In the genomic region with DNA sequence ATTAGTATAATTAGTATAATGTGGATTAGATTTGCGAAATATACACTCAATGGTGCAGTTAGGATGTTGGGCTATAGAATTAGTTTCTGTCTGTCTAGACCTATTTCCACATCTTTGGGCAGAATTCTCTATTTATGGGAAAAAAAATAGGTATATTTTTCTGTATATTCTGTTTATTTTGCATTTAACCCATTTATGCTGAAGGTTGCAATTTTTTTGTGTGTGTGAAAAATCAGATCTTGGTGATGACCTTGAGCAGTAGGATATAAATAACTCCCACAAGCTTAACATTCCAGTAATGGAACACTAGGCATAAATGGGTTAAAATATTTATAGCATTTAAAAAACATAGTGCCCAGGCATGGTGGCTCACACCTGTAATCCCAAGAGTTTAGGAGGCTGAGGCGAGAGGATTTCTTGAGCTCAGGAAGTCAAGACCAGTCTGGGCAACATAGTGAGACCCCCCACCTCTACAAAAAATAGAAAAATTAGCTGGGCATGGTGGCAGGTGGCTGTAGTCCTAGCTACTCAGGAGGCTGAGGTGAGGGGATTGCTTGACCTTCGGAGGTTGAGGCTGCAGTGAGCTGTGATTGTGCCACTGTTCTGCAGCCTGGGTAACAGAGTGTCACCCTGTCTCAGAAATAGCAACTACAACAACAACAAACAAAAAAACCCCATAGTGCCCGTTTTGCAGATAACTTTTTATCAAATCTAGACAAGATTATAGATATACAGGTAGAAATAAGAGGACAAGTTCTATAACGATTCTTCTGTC, we compare ENCODE assay signal across 18 cellular contexts. TPM values are rescaled to one million over a fixed set of nuclear protein-coding genes. Genes with fewer than 3 reads are reported as not detected.
DNase-seq lines count a peak whose midpoint lies in the region; ATAC-seq and TF ChIP-seq lines count a peak whose summit lies in the region.
"Had no signal": no experiment of that assay in that cellular context is flagged by ENCODE, and none has a peak within 500 bp of the region (broad histone marks: within the 10 kb centered on the region; RNA-seq: fewer than 3 reads in every experiment).

No MANE protein-coding gene starts in this region.

- no peak overlapping the region for H3K23ac ChIP-seq in IMR-90 (ENCODE audit: low read depth, low read length)
- no peak overlapping the region for H3K23ac ChIP-seq in H9 (ENCODE audit: insufficient read length, low read depth, low read length)

- peaks cover 37 to 79% (median 71%) of the 10 kb centered on the region in 3 experiments for H3K36me3 Mint-ChIP-seq in H9 (ENCODE audit: insufficient read depth in 1 of 3, low read depth in 3 of 3)

- H3K27me3 ChIP-seq in heart left ventricle (no peaks in the 10 kb centered on the region), right atrium auricular region (no peaks in the 10 kb centered on the region), IMR-90 (ENCODE audit: control insufficient read depth, insufficient read depth, low read length) (no peaks in the 10 kb centered on the region), Panc1 (ENCODE audit: control insufficient read depth, insufficient read depth, low read length) (no peaks in the 10 kb centered on the region), left ventricle myocardium inferior (ENCODE audit: low read depth) (no peaks in the 10 kb centered on the region), H9 (ENCODE audit: insufficient read depth, low read length) (no peaks in the 10 kb centered on the region)
- H3K27me3 ChIP-seq: BLaER1 had no signal

- peaks cover 11 to 14% of the 10 kb centered on the region in 2 experiments for H3K9me3 Mint-ChIP-seq in H9

- no peak overlapping the region for H3K4me3 ChIP-seq in heart left ventricle
- no peak overlapping the region for H3K4me3 ChIP-seq in right atrium auricular region
- H3K4me3 ChIP-seq in IMR-90 (ENCODE audit: insufficient read depth, low read depth, low read length): no peak overlapping the region
- H3K4me3 ChIP-seq in Panc1 (ENCODE audit: low read depth in 2 of 2, low read length in 2 of 2): no peak overlapping the region
- H3K4me3 ChIP-seq in left ventricle myocardium inferior: no peak overlapping the region
- H3K4me3 ChIP-seq: BLaER1, GM23338, HAP-1 had no signal

- H3K4me2 ChIP-seq in IMR-90 (ENCODE audit: low read depth, low read length) (no peak overlapping the region), H9 (ENCODE audit: insufficient read depth, insufficient read length, low read length) (no peak overlapping the region)
- H3K4me2 ChIP-seq: BLaER1, GM23338 had no signal

- H3K56ac ChIP-seq in IMR-90 (ENCODE audit: extremely low read depth, insufficient read depth, low read length): no peak overlapping the region
- no peak overlapping the region for H3K56ac ChIP-seq in H9 (ENCODE audit: insufficient read length, low read depth, low read length)

- no peak overlapping the region for H3K9ac ChIP-seq in IMR-90 (ENCODE audit: low read depth, low read length)
- no peak overlapping the region for H3K9ac ChIP-seq in H9 (ENCODE audit: extremely low read depth, insufficient read length, low read length)
- H3K9ac ChIP-seq: BLaER1 had no signal

- no peaks in the 10 kb centered on the region for H4K20me1 ChIP-seq in IMR-90 (ENCODE audit: insufficient read depth, low read length)
- H4K20me1 ChIP-seq in H9 (ENCODE audit: control insufficient read depth, insufficient read depth, insufficient read length): no peaks in the 10 kb centered on the region
- H4K20me1 ChIP-seq: BLaER1 had no signal

- H2AFZ ChIP-seq in IMR-90 (replicated peaks; ENCODE audit: low read length, poor library complexity): no peak overlapping the region
- no peak overlapping the region for H2AFZ ChIP-seq in H9 (ENCODE audit: low read length)
- H2AFZ ChIP-seq: GM23338 had no signal

- H2BK12ac ChIP-seq in H9 (ENCODE audit: insufficient read length, low read depth, low read length): no peak overlapping the region

- ATAC-seq in heart left ventricle (peak in 3 of 4 donors; percentile 46 to 62 (median 56)), IMR-90 (ENCODE audit: low read depth) (no peak), Panc1 (no peak)
- ATAC-seq: CD8-positive, alpha-beta T cell; GM23338 had no signal

- POLR2A ChIA-PET in IMR-90 (lab: Charles Lee; ENCODE audit: unreplicated experiment): no interaction called here
- POLR2A ChIA-PET in Panc1 (lab: Charles Lee): no interaction called here
- POLR2A ChIA-PET in HEK293T (lab: Yijun Ruan, JAX): interaction anchor here (1.4 kb wide), 1 partner anchor 9 kb away, joined by 4 read pairs; a partner anchor contains a TSS

- H2BK120ac ChIP-seq in IMR-90 (ENCODE audit: low read depth, low read length): no peak overlapping the region
- H2BK120ac ChIP-seq in H9 (ENCODE audit: low read depth, low read length, poor library complexity, severe bottlenecking): no peak overlapping the region

- no peak overlapping the region for H3K27ac Mint-ChIP-seq in H9
- H3K27ac Mint-ChIP-seq: B cell; CD4-positive, CD25-positive, alpha-beta regulatory T cell; CD8-positive, alpha-beta T cell; GM23338 had no signal

- no peaks in the 10 kb centered on the region for H3K4me1 Mint-ChIP-seq in H9
- H3K4me1 Mint-ChIP-seq: B cell, GM23338 had no signal

- H3K23me2 ChIP-seq in H9 (ENCODE audit: insufficient read length, low read depth, low read length, poor library complexity, severe bottlenecking): no peaks in the 10 kb centered on the region

- H3K18ac ChIP-seq in IMR-90 (ENCODE audit: low read depth, low read length) (no peak overlapping the region), H9 (ENCODE audit: insufficient read length, low read depth, low read length) (no peak overlapping the region)

- H3K79me1 ChIP-seq in IMR-90 (ENCODE audit: low read depth in 1 of 2, low read length in 2 of 2) (peaks cover 0 to 3% of the 10 kb centered on the region in 2 experiments; a peak in 1 of 4 replicates), H9 (ENCODE audit: insufficient read depth, low read depth, low read length, poor library complexity, severe bottlenecking) (no peaks in the 10 kb centered on the region)

- H4K5ac ChIP-seq in IMR-90 (ENCODE audit: low read depth, low read length) (no peak overlapping the region), H9 (ENCODE audit: insufficient read length, low read depth, low read length) (no peak overlapping the region)

- H3K36me3 ChIP-seq in heart left ventricle (peaks cover 0 to 76% (median 56%) of the 10 kb centered on the region in 9 donors), right atrium auricular region (peaks cover 18% of the 10 kb centered on the region), IMR-90 (ENCODE audit: control insufficient read depth, insufficient read depth, low read length) (peaks cover 1% of the 10 kb centered on the region; the same call in 1 of the 2 replicates), Panc1 (ENCODE audit: control insufficient read depth, insufficient read depth, low read length) (peaks cover 3% of the 10 kb centered on the region; the same call in 1 of the 2 replicates), left ventricle myocardium inferior (peaks cover 56% of the 10 kb centered on the region)

- no peak overlapping the region for H3T11ph ChIP-seq in H9 (ENCODE audit: low read length)

- H3K27ac ChIP-seq in heart left ventricle: no peak overlapping the region
- H3K27ac ChIP-seq in right atrium auricular region: no peak overlapping the region
- no peak overlapping the region for H3K27ac ChIP-seq in IMR-90 (ENCODE audit: insufficient read depth, low read length)
- no peak overlapping the region for H3K27ac ChIP-seq in Panc1 (ENCODE audit: low read length)
- peak overlapping the region; percentile 27 for H3K27ac ChIP-seq in left ventricle myocardium inferior (replicated peaks)
- no peak overlapping the region for H3K27ac ChIP-seq in H9 (ENCODE audit: insufficient read length, low read depth, low read length)
- H3K27ac ChIP-seq: BLaER1, C4-2B had no signal

- DNase-seq in heart left ventricle (no peak), right atrium auricular region (ENCODE audit: low spot score) (no peak), IMR-90 (no peak), Panc1 (ENCODE audit: low read depth, low spot score) (no peak), left ventricle myocardium inferior (no peak), HEK293T (ENCODE audit: extremely low spot score) (no peak), NCI-H2171 (lab: John Stamatoyannopoulos, UW) (no peak), H9 (no peak)
- DNase-seq: Caco-2; CD4-positive, CD25-positive, alpha-beta regulatory T cell; CD8-positive, alpha-beta T cell; DMS153; DND-41 had no signal

- in situ Hi-C loops in IMR-90 (cut with MboI; ENCODE audit: low sequenced_read_pairs) (no loop called here), Panc1 (cut with HindIII; ENCODE audit: low pct_unique_long_range_greater_than_20kb, low sequenced_read_pairs) (no loop called here)

- TF ChIP-seq POLR2A in heart left ventricle (IDR thresholded peaks at IDR 0.05) (no peak), IMR-90 (IDR thresholded peaks at IDR 0.05; ENCODE audit: low read depth, low read length) (no peak)

- H4K8ac ChIP-seq in IMR-90 (ENCODE audit: low read depth in 2 of 2, low read length in 2 of 2) (no peak overlapping the region), H9 (replicated peaks; ENCODE audit: insufficient read length, low read depth, low read length) (no peak overlapping the region)

- no peak overlapping the region for H3K4me3 Mint-ChIP-seq in H9
- H3K4me3 Mint-ChIP-seq: B cell; CD4-positive, CD25-positive, alpha-beta regulatory T cell; CD8-positive, alpha-beta T cell; GM23338 had no signal

- dilution Hi-C loops in IMR-90 (cut with HindIII; ENCODE audit: low sequenced_read_pairs, unreplicated experiment): no loop called here

- no peak for TF ChIP-seq RAD21 in IMR-90 (IDR thresholded peaks at IDR 0.05; ENCODE audit: low read length)

- H3K79me2 ChIP-seq in H9 (ENCODE audit: insufficient read depth, low read length): no peaks in the 10 kb centered on the region

- H3K9me3 ChIP-seq in heart left ventricle: peaks cover 0 to 17% (median 1%) of the 10 kb centered on the region in 12 donors
- peaks cover 0 to 3% of the 10 kb centered on the region in 2 donors for H3K9me3 ChIP-seq in right atrium auricular region
- no peaks in the 10 kb centered on the region for H3K9me3 ChIP-seq in IMR-90 (ENCODE audit: control insufficient read depth, insufficient read depth, low read length)
- no peaks in the 10 kb centered on the region for H3K9me3 ChIP-seq in Panc1 (ENCODE audit: control insufficient read depth, insufficient read depth, low read depth, low read length)
- H3K9me3 ChIP-seq in left ventricle myocardium inferior (replicated peaks): peaks cover 10% of the 10 kb centered on the region
- H3K9me3 ChIP-seq in H9 (ENCODE audit: control insufficient read depth, low read depth, low read length): no peaks in the 10 kb centered on the region
- H3K9me3 ChIP-seq: Caco-2 had no signal

- H2BK20ac ChIP-seq in IMR-90 (ENCODE audit: low read depth, low read length) (no peak overlapping the region), H9 (ENCODE audit: low read depth, low read length, poor library complexity, severe bottlenecking) (no peak overlapping the region)

- no peak overlapping the region for H2AK9ac ChIP-seq in IMR-90 (replicated peaks; ENCODE audit: low read depth, low read length, poor library complexity)

- peaks cover 0 to 11% (median 0%) of the 10 kb centered on the region in 12 donors for H3K4me1 ChIP-seq in heart left ventricle
- H3K4me1 ChIP-seq in right atrium auricular region: peaks cover 0 to 6% of the 10 kb centered on the region in 2 donors
- H3K4me1 ChIP-seq in IMR-90 (ENCODE audit: control insufficient read depth, insufficient read depth, low read length): no peaks in the 10 kb centered on the region
- H3K4me1 ChIP-seq in Panc1 (ENCODE audit: control insufficient read depth, insufficient read depth, low read length): no peaks in the 10 kb centered on the region
- peaks cover 18% of the 10 kb centered on the region for H3K4me1 ChIP-seq in left ventricle myocardium inferior
- H3K4me1 ChIP-seq in H9 (ENCODE audit: insufficient read depth, low read length): no peaks in the 10 kb centered on the region
- H3K4me1 ChIP-seq: BLaER1, Caco-2, HAP-1 had no signal

- TF ChIP-seq CTCF in heart left ventricle (IDR thresholded peaks at IDR 0.05): no peak
- no peak for TF ChIP-seq CTCF in right atrium auricular region (IDR thresholded peaks at IDR 0.05)
- no peak for TF ChIP-seq CTCF in IMR-90 (conservative IDR thresholded peaks at IDR 0.05; ENCODE audit: low read depth, low read length)
- TF ChIP-seq CTCF in Panc1 (IDR thresholded peaks at IDR 0.05): no peak
- TF ChIP-seq CTCF in left ventricle myocardium inferior (IDR thresholded peaks at IDR 0.05; ENCODE audit: borderline replicate concordance): no peak
- TF ChIP-seq CTCF in H9 (conservative IDR thresholded peaks at IDR 0.05): no peak

- no peak overlapping the region for H3K4ac ChIP-seq in IMR-90 (ENCODE audit: low read depth, low read length)
- H3K4ac ChIP-seq in H9 (ENCODE audit: low read depth, low read length): no peak overlapping the region

- no peak overlapping the region for H4K91ac ChIP-seq in IMR-90 (ENCODE audit: insufficient read depth, low read depth, low read length)
- H4K91ac ChIP-seq in H9 (ENCODE audit: insufficient read length, low read depth, low read length): no peak overlapping the region

- no peak overlapping the region for H2AK5ac ChIP-seq in IMR-90 (ENCODE audit: low read depth, low read length)
- no peak overlapping the region for H2AK5ac ChIP-seq in H9 (ENCODE audit: insufficient read length, low read length)

- 65 to 73% (median 69%) methylated on average over 5 of the region's 5 CpGs for WGBS in heart left ventricle, 4 donors
- no CpG with 5 or more reads among the region's 5 CpGs for WGBS in IMR-90 (ENCODE audit: extremely low coverage in 2 of 2, insufficient read length in 1 of 2), 2 experiments
- WGBS in H9 (ENCODE audit: extremely low coverage, insufficient read length, low lambda C conversion rate): no CpG with 5 or more reads among the region's 5 CpGs

- no TSS peak for BruUV-seq in IMR-90 (replicated peaks; lab: Mats Ljungman, UMichigan)
- BruUV-seq in Panc1 (replicated peaks; lab: Mats Ljungman, UMichigan): TSS peak; percentile 17

- CTCF ChIA-PET in IMR-90 (lab: Yijun Ruan, JAX) (no interaction called here), Panc1 (lab: Charles Lee) (no interaction called here), HEK293T (lab: Yijun Ruan, JAX) (no interaction called here)

- H3K14ac ChIP-seq in IMR-90 (replicated peaks; ENCODE audit: low read depth, low read length) (no peak overlapping the region), H9 (ENCODE audit: insufficient read depth, low read length) (no peak overlapping the region)

- H2BK15ac ChIP-seq in IMR-90 (ENCODE audit: low read depth, low read length): no peak overlapping the region
- H2BK15ac ChIP-seq in H9 (ENCODE audit: low read depth, low read length): no peak overlapping the region

- no peaks in the 10 kb centered on the region for H3K9me1 ChIP-seq in IMR-90 (ENCODE audit: insufficient read depth, low read length)

- no peak overlapping the region for H2BK5ac ChIP-seq in IMR-90 (ENCODE audit: low read depth, low read length, poor library complexity, severe bottlenecking)
- H2BK5ac ChIP-seq in H9 (ENCODE audit: insufficient read length, low read length): no peak overlapping the region

- intact Hi-C loops in heart left ventricle (cut with DNase I) (no loop called here), IMR-90 (cut with micrococcal nuclease) (no loop called here), Panc1 (cut with micrococcal nuclease; ENCODE audit: unreplicated experiment) (no loop called here), left ventricle myocardium inferior (cut with micrococcal nuclease) (no loop called here)

- H3K27me3 Mint-ChIP-seq in H9 (ENCODE audit: low read depth): no peaks in the 10 kb centered on the region
- H3K27me3 Mint-ChIP-seq: B cell; CD4-positive, CD25-positive, alpha-beta regulatory T cell had no signal

RNA-seq across cellular contexts. Expression of a gene that starts 9.3 kb away (rescaled TPM):
- total RNA-seq in heart left ventricle (10 to 100 TPM in 5 of 9 donors, 1 to 10 TPM in 4; 5.3 to 14.8 (median 11.2) TPM), right atrium auricular region (10 to 100 TPM in 1 of 2 donors, 1 to 10 TPM in 1; 5.5 to 10.2 TPM), IMR-90 (2012; rRNA removed) (1.8 and 5.0 TPM in 2 replicates), Panc1 (2021; ENCODE audit: unreplicated experiment) (10.5 TPM), left ventricle myocardium inferior (14.2 TPM), H9 (2021) (11.4 and 12.9 TPM in 2 replicates)
- polyA plus RNA-seq in heart left ventricle (10 to 100 TPM in 1 of 2 donors, 1 to 10 TPM in 1; 3.4 to 11.1 TPM), IMR-90 (2012; rRNA removed) (3.2 and 6.2 TPM in 2 replicates)
- 0.96 and 7.3 TPM in 2 replicates for polyA plus RNA-seq in IMR-90 (2012; cell fraction: cytosol; rRNA removed)
- polyA plus RNA-seq in IMR-90 (2012; cell fraction: nucleus; rRNA removed; ENCODE audit: low replicate concordance): 0.29 and 21.1 TPM in 2 replicates
- 8.0 TPM for polyA plus RNA-seq in Panc1 (2012; ENCODE audit: insufficient read length)

RNA-seq across cellular contexts. Expression of a gene that starts 26.3 kb away (rescaled TPM):
- total RNA-seq in heart left ventricle (10 to 100 TPM; 26.0 to 43.0 (median 33.3) TPM), right atrium auricular region (10 to 100 TPM; 26.9 to 29.6 TPM), IMR-90 (2012; rRNA removed) (22.5 and 25.6 TPM in 2 replicates), Panc1 (2021; ENCODE audit: unreplicated experiment) (31.5 TPM), left ventricle myocardium inferior (31.8 TPM), H9 (2021) (25.8 and 29.8 TPM in 2 replicates)
- polyA plus RNA-seq in heart left ventricle (10 to 100 TPM in 1 of 2 donors, 1 to 10 TPM in 1; 9.9 to 11.7 TPM), IMR-90 (2012; rRNA removed) (3.4 and 5.1 TPM in 2 replicates)
- 0.82 and 0.96 TPM in 2 replicates for polyA plus RNA-seq in IMR-90 (2012; cell fraction: cytosol; rRNA removed)
- polyA plus RNA-seq in IMR-90 (2012; cell fraction: nucleus; rRNA removed; ENCODE audit: low replicate concordance): 1.9 and 16.0 TPM in 2 replicates
- polyA plus RNA-seq in Panc1 (2012; ENCODE audit: insufficient read length): 9.3 TPM

Comparison
In these comparisons a context has a peak if more than half of its experiments do, and no peak if none do; other contexts are left out.
1. ATAC-seq: peak in heart left ventricle (3 of 4); none in IMR-90 (single experiment) and Panc1 (single experiment).